Comparison of ENCODE assay signal across 7 cellular contexts in genomic region chr10:60964257-60965235, GRCh38. TPM values are rescaled to one million over a fixed set of nuclear protein-coding genes. Genes with fewer than 3 reads are reported as not detected.
DNase-seq lines count a peak whose midpoint lies in the region; FAIRE-seq and TF ChIP-seq lines count a peak whose summit lies in the region.

No MANE protein-coding gene starts in this region.

- no peaks in the 10 kb centered on the region for H3K36me3 Mint-ChIP-seq in activated CD4-positive, alpha-beta T cell treated with anti-CD3 and anti-CD28 coated beads, Interleukin-2, amount 10 ng/mL, durations not matched to agents 24 days and 14 days (ENCODE audit: low read depth)
- H3K36me3 Mint-ChIP-seq in mesothelial cell of epicardium, result no peaks in the 10 kb centered on the region

- no peak overlapping the region for H3K4me3 Mint-ChIP-seq in activated CD4-positive, alpha-beta T cell treated with anti-CD3 and anti-CD28 coated beads, Interleukin-2, amount 10 ng/mL, durations not matched to agents 24 days and 14 days
- no peak overlapping the region for H3K4me3 Mint-ChIP-seq in mesothelial cell of epicardium

- TF ChIP-seq CTCF in epithelial cell of esophagus (IDR thresholded peaks at IDR 0.05; ENCODE audit: insufficient read depth, low read depth, low read length, missing control alignments), result peak; percentile 84
- TF ChIP-seq CTCF in mesothelial cell of epicardium (IDR thresholded peaks at IDR 0.05; ENCODE audit: unreplicated experiment), result peak; percentile 77

- peak; percentile 55 for FAIRE-seq in G401.6 (lab: Jason Lieb, UNC)

- peaks cover 17% of the 10 kb centered on the region for H3K4me1 Mint-ChIP-seq in activated CD4-positive, alpha-beta T cell treated with anti-CD3 and anti-CD28 coated beads, Interleukin-2, amount 10 ng/mL, durations not matched to agents 24 days and 14 days
- H3K4me1 Mint-ChIP-seq in mesothelial cell of epicardium, result peaks cover 29% of the 10 kb centered on the region

- no peaks in the 10 kb centered on the region for H3K9me3 Mint-ChIP-seq in activated CD4-positive, alpha-beta T cell treated with anti-CD3 and anti-CD28 coated beads, Interleukin-2, amount 10 ng/mL, durations not matched to agents 24 days and 14 days
- no peaks in the 10 kb centered on the region for H3K9me3 Mint-ChIP-seq in mesothelial cell of epicardium

- H3K27me3 Mint-ChIP-seq in activated CD4-positive, alpha-beta T cell treated with anti-CD3 and anti-CD28 coated beads, Interleukin-2, amount 10 ng/mL, durations not matched to agents 24 days and 14 days, result peaks cover 20% of the 10 kb centered on the region
- no peaks in the 10 kb centered on the region for H3K27me3 Mint-ChIP-seq in mesothelial cell of epicardium (ENCODE audit: low read depth)

- DNase-seq in HCEC 1CT (peak; percentile 91), NCI-H2171 treated with DMSO at 0.1 percent for 48 hours (lab: John Stamatoyannopoulos, UW) (peak; percentile 63), epithelial cell of esophagus (ENCODE audit: low read depth) (peak; percentile 87), mesothelial cell of epicardium (ENCODE audit: low spot score in 2 of 2, unreplicated experiment in 2 of 2) (peak; percentile 22 to 51), stromal cell of bone marrow (ENCODE audit: low read depth) (peak; percentile 67)
- DNase-seq in activated CD4-positive, alpha-beta T cell treated with anti-CD3 and anti-CD28 coated beads, Interleukin-2, amount 10 ng/mL, durations not matched to agents 24 days and 14 days, result peak; percentile 83

- no peak overlapping the region for H3K4me3 ChIP-seq in epithelial cell of esophagus (ENCODE audit: low read length)

- no peak overlapping the region for H3K27ac Mint-ChIP-seq in activated CD4-positive, alpha-beta T cell treated with anti-CD3 and anti-CD28 coated beads, Interleukin-2, amount 10 ng/mL, durations not matched to agents 24 days and 14 days
- H3K27ac Mint-ChIP-seq in mesothelial cell of epicardium, result peak overlapping the region; percentile 6

- intact Hi-C loops in activated CD4-positive, alpha-beta T cell treated with anti-CD3 and anti-CD28 coated beads, Interleukin-2, amount 10 ng/mL, durations not matched to agents 24 days and 14 days (cut with micrococcal nuclease), result loop anchor here (1.0 to 10.0 kb wide), 3 partner anchors 82 to 320 kb away; no protein-coding TSS in a partner anchor

RNA-seq across cellular contexts. Expression of gene RHOBTB1, which starts 20.6 kb away (rescaled TPM):
- 0.69 TPM in 1 of 2 replicates, not detected in the other for total RNA-seq in activated CD4-positive, alpha-beta T cell treated with anti-CD3 and anti-CD28 coated beads, Interleukin-2, amount 10 ng/mL, durations not matched to agents 24 days and 14 days
- total RNA-seq in mesothelial cell of epicardium, result 50.3 to 52.5 TPM (median 51.2 TPM) in 3 replicates

Comparison
In these comparisons a context has a peak if more than half of its experiments do, and no peak if none do; other contexts are left out.
1. DNase-seq: peak in every context shown above with its lines; median percentile 91 in HCEC 1CT; 87 in epithelial cell of esophagus; 83 in activated CD4-positive, alpha-beta T cell treated with anti-CD3 and anti-CD28 coated beads, Interleukin-2, amount 10 ng/mL, durations not matched to agents 24 days and 14 days; 67 in stromal cell of bone marrow; 63 in NCI-H2171 treated with DMSO at 0.1 percent for 48 hours; 36 in mesothelial cell of epicardium.
2. RNA of gene RHOBTB1, which starts 20.6 kb away (total RNA-seq): 50.3 to 52.5 TPM in mesothelial cell of epicardium; 0.69 TPM in activated CD4-positive, alpha-beta T cell treated with anti-CD3 and anti-CD28 coated beads, Interleukin-2, amount 10 ng/mL, durations not matched to agents 24 days and 14 days; every median in the first group is over 10 times any median in the second.